In genomic region chr6:23524556-23524955, GRCh38 we compare ENCODE assay signal across 19 cellular contexts.
"Had no signal": no experiment of that assay in that cellular context is flagged by ENCODE, and none has a peak within 500 bp of the region (broad histone marks: within the 10 kb centered on the region; RNA-seq: fewer than 3 reads in every experiment).

No MANE protein-coding gene starts in this region.

- ATAC-seq: activated T-cell treated with anti-CD3 and anti-CD28 coated beads, Interleukin-2, amount 50 U/mL, for 4 hours; gastrocnemius medialis had no signal

- H3K27me3 ChIP-seq: esophagus squamous epithelium, gastrocnemius medialis, spleen had no signal

- H3K9me3 Mint-ChIP-seq: activated naive CD8-positive, alpha-beta T cell treated with anti-CD3 and anti-CD28 coated beads, Interleukin-2, amount 10 ng/mL, durations not matched to agents 7 days and 5 days had no signal

- DNase-seq: activated CD8-positive, alpha-beta memory T cell treated with anti-CD3 and anti-CD28 coated beads for 24 hours; activated CD8-positive, alpha-beta memory T cell treated with anti-CD3 and anti-CD28 coated beads, Interleukin-2, amount 50 U/mL, for 48 hours; activated naive CD4-positive, alpha-beta T cell treated with Interleukin-2 at 50 U/mL for 16 hours; activated naive CD8-positive, alpha-beta T cell treated with anti-CD3 and anti-CD28 coated beads, Interleukin-2, amount 10 ng/mL, durations not matched to agents 7 days and 5 days; activated T-cell treated with anti-CD3 and anti-CD28 coated beads, Interleukin-2, amount 50 U/mL, for 4 hours; amniotic stem cell; cerebellar nuclear complex; esophagus squamous epithelium; gastrocnemius medialis; head of caudate nucleus; hypothalamus; spleen; stimulated activated CD4-positive, alpha-beta T cell treated with anti-CD3 and anti-CD28 coated beads, Interleukin-4, amount 100 ng/mL, for 24 hours; stimulated activated naive CD4-positive, alpha-beta T cell treated with Interleukin-2 at 50 U/mL for 16 hours; T-helper 1 cell had no signal

- H3K36me3 ChIP-seq: esophagus squamous epithelium, gastrocnemius medialis, spleen, thoracic aorta had no signal

- H3K4me3 Mint-ChIP-seq: activated naive CD8-positive, alpha-beta T cell treated with anti-CD3 and anti-CD28 coated beads, Interleukin-2, amount 10 ng/mL, durations not matched to agents 7 days and 5 days; activated T-cell treated with anti-CD3 and anti-CD28 coated beads, Interleukin-2, amount 50 U/mL, for 4 hours; type B pancreatic cell had no signal

- H3K36me3 Mint-ChIP-seq: activated naive CD8-positive, alpha-beta T cell treated with anti-CD3 and anti-CD28 coated beads, Interleukin-2, amount 10 ng/mL, durations not matched to agents 7 days and 5 days had no signal

- H3K27ac Mint-ChIP-seq: activated naive CD8-positive, alpha-beta T cell treated with anti-CD3 and anti-CD28 coated beads, Interleukin-2, amount 10 ng/mL, durations not matched to agents 7 days and 5 days; progenitor cell of endocrine pancreas; type B pancreatic cell had no signal

- H3K4me3 ChIP-seq: coronary artery, esophagus squamous epithelium, gastrocnemius medialis, spleen, thoracic aorta had no signal

- H3K27ac ChIP-seq: coronary artery, esophagus squamous epithelium, gastrocnemius medialis, spleen, thoracic aorta had no signal

- H3K27me3 Mint-ChIP-seq: progenitor cell of endocrine pancreas, type B pancreatic cell had no signal

- H3K9me3 ChIP-seq: esophagus squamous epithelium, gastrocnemius medialis, spleen, thoracic aorta had no signal

- H3K4me1 Mint-ChIP-seq: activated naive CD8-positive, alpha-beta T cell treated with anti-CD3 and anti-CD28 coated beads, Interleukin-2, amount 10 ng/mL, durations not matched to agents 7 days and 5 days had no signal
